Comparison of ENCODE assay signal across 2 cellular contexts in the genomic region with DNA sequence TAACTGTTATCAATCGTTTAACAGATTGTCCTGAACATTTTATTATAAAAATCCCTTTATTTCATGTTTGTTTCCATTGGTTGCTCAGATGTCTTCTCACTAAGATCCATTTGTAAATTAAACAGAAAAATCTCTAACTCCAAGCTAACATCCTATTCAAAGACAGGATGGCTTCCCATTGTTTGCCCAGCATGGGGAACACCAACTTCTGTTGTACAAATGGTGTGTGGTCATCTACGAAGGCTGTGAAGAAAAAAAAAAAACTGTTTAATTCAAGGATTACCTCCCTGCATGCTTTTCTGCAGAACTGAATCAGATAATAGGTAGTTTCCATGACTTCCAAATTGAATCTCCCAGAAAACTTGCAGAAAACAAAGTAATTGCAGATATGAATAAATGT.
TF ChIP-seq lines count a peak whose summit lies in the region.

No MANE protein-coding gene starts in this region.

TF ChIP-seq in GM23338, 12 proteins besides CTCF, POLR2A, EP300 and RAD21 (continued from another document):
- TF ChIP-seq, protein P1, sequence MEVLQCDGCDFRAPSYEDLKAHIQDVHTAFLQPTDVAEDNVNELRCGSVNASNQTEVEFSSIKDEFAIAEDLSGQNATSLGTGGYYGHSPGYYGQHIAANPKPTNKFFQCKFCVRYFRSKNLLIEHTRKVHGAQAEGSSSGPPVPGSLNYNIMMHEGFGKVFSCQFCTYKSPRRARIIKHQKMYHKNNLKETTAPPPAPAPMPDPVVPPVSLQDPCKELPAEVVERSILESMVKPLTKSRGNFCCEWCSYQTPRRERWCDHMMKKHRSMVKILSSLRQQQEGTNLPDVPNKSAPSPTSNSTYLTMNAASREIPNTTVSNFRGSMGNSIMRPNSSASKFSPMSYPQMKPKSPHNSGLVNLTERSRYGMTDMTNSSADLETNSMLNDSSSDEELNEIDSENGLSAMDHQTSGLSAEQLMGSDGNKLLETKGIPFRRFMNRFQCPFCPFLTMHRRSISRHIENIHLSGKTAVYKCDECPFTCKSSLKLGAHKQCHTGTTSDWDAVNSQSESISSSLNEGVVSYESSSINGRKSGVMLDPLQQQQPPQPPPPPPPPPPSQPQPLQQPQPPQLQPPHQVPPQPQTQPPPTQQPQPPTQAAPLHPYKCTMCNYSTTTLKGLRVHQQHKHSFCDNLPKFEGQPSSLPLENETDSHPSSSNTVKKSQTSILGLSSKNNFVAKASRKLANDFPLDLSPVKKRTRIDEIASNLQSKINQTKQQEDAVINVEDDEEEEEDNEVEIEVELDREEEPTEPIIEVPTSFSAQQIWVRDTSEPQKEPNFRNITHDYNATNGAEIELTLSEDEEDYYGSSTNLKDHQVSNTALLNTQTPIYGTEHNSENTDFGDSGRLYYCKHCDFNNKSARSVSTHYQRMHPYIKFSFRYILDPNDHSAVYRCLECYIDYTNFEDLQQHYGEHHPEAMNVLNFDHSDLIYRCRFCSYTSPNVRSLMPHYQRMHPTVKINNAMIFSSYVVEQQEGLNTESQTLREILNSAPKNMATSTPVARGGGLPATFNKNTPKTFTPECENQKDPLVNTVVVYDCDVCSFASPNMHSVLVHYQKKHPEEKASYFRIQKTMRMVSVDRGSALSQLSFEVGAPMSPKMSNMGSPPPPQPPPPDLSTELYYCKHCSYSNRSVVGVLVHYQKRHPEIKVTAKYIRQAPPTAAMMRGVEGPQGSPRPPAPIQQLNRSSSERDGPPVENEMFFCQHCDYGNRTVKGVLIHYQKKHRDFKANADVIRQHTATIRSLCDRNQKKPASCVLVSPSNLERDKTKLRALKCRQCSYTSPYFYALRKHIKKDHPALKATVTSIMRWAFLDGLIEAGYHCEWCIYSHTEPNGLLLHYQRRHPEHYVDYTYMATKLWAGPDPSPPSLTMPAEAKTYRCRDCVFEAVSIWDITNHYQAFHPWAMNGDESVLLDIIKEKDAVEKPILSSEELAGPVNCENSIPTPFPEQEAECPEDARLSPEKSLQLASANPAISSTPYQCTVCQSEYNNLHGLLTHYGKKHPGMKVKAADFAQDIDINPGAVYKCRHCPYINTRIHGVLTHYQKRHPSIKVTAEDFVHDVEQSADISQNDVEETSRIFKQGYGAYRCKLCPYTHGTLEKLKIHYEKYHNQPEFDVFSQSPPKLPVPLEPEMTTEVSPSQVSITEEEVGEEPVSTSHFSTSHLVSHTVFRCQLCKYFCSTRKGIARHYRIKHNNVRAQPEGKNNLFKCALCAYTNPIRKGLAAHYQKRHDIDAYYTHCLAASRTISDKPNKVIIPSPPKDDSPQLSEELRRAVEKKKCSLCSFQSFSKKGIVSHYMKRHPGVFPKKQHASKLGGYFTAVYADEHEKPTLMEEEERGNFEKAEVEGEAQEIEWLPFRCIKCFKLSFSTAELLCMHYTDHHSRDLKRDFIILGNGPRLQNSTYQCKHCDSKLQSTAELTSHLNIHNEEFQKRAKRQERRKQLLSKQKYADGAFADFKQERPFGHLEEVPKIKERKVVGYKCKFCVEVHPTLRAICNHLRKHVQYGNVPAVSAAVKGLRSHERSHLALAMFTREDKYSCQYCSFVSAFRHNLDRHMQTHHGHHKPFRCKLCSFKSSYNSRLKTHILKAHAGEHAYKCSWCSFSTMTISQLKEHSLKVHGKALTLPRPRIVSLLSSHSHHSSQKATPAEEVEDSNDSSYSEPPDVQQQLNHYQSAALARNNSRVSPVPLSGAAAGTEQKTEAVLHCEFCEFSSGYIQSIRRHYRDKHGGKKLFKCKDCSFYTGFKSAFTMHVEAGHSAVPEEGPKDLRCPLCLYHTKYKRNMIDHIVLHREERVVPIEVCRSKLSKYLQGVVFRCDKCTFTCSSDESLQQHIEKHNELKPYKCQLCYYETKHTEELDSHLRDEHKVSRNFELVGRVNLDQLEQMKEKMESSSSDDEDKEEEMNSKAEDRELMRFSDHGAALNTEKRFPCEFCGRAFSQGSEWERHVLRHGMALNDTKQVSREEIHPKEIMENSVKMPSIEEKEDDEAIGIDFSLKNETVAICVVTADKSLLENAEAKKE (CRISPR knock-in tag; IDR thresholded peaks at IDR 0.05), result no peak
- TF ChIP-seq, protein P2, sequence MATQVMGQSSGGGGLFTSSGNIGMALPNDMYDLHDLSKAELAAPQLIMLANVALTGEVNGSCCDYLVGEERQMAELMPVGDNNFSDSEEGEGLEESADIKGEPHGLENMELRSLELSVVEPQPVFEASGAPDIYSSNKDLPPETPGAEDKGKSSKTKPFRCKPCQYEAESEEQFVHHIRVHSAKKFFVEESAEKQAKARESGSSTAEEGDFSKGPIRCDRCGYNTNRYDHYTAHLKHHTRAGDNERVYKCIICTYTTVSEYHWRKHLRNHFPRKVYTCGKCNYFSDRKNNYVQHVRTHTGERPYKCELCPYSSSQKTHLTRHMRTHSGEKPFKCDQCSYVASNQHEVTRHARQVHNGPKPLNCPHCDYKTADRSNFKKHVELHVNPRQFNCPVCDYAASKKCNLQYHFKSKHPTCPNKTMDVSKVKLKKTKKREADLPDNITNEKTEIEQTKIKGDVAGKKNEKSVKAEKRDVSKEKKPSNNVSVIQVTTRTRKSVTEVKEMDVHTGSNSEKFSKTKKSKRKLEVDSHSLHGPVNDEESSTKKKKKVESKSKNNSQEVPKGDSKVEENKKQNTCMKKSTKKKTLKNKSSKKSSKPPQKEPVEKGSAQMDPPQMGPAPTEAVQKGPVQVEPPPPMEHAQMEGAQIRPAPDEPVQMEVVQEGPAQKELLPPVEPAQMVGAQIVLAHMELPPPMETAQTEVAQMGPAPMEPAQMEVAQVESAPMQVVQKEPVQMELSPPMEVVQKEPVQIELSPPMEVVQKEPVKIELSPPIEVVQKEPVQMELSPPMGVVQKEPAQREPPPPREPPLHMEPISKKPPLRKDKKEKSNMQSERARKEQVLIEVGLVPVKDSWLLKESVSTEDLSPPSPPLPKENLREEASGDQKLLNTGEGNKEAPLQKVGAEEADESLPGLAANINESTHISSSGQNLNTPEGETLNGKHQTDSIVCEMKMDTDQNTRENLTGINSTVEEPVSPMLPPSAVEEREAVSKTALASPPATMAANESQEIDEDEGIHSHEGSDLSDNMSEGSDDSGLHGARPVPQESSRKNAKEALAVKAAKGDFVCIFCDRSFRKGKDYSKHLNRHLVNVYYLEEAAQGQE (IDR thresholded peaks at IDR 0.05; ENCODE audit: unreplicated experiment), result no peak
- TF ChIP-seq, protein P3, sequence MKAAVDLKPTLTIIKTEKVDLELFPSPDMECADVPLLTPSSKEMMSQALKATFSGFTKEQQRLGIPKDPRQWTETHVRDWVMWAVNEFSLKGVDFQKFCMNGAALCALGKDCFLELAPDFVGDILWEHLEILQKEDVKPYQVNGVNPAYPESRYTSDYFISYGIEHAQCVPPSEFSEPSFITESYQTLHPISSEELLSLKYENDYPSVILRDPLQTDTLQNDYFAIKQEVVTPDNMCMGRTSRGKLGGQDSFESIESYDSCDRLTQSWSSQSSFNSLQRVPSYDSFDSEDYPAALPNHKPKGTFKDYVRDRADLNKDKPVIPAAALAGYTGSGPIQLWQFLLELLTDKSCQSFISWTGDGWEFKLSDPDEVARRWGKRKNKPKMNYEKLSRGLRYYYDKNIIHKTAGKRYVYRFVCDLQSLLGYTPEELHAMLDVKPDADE (IDR thresholded peaks at IDR 0.05), result no peak
- TF ChIP-seq CREB1 (CRISPR knock-in tag; IDR thresholded peaks at IDR 0.05; ENCODE audit: low read depth) (no peak), POLR2AphosphoS5 (IDR thresholded peaks at IDR 0.05; ENCODE audit: low read depth) (no peak), EZH2 (IDR thresholded peaks at IDR 0.05; ENCODE audit: low read depth, unreplicated experiment) (no peak), NANOG (IDR thresholded peaks at IDR 0.05; ENCODE audit: borderline replicate concordance) (no peak), STAT1 (IDR thresholded peaks at IDR 0.05; ENCODE audit: unreplicated experiment) (no peak), ZNF114 (CRISPR knock-in tag; IDR thresholded peaks at IDR 0.05) (no peak), ZNF331 (CRISPR knock-in tag; IDR thresholded peaks at IDR 0.05; ENCODE audit: low read depth) (no peak)
TF ChIP-seq in GM23338: peak in this region for 0.

TF ChIP-seq in WTC11, 78 proteins besides CTCF, POLR2A, EP300 and RAD21 (continued from another document):
- TF ChIP-seq ETV6 (CRISPR knock-in tag; IDR thresholded peaks at IDR 0.05) (no peak), NR3C1 (CRISPR knock-in tag; conservative IDR thresholded peaks at IDR 0.05; ENCODE audit: low read depth) (no peak), OVOL2 (CRISPR knock-in tag; IDR thresholded peaks at IDR 0.05; ENCODE audit: borderline replicate concordance) (no peak), ZNF121 (CRISPR knock-in tag; IDR thresholded peaks at IDR 0.05) (no peak), RORB (CRISPR knock-in tag; IDR thresholded peaks at IDR 0.05) (no peak)
- TF ChIP-seq, protein P4, sequence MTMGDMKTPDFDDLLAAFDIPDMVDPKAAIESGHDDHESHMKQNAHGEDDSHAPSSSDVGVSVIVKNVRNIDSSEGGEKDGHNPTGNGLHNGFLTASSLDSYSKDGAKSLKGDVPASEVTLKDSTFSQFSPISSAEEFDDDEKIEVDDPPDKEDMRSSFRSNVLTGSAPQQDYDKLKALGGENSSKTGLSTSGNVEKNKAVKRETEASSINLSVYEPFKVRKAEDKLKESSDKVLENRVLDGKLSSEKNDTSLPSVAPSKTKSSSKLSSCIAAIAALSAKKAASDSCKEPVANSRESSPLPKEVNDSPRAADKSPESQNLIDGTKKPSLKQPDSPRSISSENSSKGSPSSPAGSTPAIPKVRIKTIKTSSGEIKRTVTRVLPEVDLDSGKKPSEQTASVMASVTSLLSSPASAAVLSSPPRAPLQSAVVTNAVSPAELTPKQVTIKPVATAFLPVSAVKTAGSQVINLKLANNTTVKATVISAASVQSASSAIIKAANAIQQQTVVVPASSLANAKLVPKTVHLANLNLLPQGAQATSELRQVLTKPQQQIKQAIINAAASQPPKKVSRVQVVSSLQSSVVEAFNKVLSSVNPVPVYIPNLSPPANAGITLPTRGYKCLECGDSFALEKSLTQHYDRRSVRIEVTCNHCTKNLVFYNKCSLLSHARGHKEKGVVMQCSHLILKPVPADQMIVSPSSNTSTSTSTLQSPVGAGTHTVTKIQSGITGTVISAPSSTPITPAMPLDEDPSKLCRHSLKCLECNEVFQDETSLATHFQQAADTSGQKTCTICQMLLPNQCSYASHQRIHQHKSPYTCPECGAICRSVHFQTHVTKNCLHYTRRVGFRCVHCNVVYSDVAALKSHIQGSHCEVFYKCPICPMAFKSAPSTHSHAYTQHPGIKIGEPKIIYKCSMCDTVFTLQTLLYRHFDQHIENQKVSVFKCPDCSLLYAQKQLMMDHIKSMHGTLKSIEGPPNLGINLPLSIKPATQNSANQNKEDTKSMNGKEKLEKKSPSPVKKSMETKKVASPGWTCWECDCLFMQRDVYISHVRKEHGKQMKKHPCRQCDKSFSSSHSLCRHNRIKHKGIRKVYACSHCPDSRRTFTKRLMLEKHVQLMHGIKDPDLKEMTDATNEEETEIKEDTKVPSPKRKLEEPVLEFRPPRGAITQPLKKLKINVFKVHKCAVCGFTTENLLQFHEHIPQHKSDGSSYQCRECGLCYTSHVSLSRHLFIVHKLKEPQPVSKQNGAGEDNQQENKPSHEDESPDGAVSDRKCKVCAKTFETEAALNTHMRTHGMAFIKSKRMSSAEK (CRISPR knock-in tag; IDR thresholded peaks at IDR 0.05; ENCODE audit: borderline replicate concordance), result no peak
- TF ChIP-seq, protein P5, sequence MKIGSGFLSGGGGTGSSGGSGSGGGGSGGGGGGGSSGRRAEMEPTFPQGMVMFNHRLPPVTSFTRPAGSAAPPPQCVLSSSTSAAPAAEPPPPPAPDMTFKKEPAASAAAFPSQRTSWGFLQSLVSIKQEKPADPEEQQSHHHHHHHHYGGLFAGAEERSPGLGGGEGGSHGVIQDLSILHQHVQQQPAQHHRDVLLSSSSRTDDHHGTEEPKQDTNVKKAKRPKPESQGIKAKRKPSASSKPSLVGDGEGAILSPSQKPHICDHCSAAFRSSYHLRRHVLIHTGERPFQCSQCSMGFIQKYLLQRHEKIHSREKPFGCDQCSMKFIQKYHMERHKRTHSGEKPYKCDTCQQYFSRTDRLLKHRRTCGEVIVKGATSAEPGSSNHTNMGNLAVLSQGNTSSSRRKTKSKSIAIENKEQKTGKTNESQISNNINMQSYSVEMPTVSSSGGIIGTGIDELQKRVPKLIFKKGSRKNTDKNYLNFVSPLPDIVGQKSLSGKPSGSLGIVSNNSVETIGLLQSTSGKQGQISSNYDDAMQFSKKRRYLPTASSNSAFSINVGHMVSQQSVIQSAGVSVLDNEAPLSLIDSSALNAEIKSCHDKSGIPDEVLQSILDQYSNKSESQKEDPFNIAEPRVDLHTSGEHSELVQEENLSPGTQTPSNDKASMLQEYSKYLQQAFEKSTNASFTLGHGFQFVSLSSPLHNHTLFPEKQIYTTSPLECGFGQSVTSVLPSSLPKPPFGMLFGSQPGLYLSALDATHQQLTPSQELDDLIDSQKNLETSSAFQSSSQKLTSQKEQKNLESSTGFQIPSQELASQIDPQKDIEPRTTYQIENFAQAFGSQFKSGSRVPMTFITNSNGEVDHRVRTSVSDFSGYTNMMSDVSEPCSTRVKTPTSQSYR (CRISPR knock-in tag; IDR thresholded peaks at IDR 0.05), result no peak
- TF ChIP-seq, protein P6, sequence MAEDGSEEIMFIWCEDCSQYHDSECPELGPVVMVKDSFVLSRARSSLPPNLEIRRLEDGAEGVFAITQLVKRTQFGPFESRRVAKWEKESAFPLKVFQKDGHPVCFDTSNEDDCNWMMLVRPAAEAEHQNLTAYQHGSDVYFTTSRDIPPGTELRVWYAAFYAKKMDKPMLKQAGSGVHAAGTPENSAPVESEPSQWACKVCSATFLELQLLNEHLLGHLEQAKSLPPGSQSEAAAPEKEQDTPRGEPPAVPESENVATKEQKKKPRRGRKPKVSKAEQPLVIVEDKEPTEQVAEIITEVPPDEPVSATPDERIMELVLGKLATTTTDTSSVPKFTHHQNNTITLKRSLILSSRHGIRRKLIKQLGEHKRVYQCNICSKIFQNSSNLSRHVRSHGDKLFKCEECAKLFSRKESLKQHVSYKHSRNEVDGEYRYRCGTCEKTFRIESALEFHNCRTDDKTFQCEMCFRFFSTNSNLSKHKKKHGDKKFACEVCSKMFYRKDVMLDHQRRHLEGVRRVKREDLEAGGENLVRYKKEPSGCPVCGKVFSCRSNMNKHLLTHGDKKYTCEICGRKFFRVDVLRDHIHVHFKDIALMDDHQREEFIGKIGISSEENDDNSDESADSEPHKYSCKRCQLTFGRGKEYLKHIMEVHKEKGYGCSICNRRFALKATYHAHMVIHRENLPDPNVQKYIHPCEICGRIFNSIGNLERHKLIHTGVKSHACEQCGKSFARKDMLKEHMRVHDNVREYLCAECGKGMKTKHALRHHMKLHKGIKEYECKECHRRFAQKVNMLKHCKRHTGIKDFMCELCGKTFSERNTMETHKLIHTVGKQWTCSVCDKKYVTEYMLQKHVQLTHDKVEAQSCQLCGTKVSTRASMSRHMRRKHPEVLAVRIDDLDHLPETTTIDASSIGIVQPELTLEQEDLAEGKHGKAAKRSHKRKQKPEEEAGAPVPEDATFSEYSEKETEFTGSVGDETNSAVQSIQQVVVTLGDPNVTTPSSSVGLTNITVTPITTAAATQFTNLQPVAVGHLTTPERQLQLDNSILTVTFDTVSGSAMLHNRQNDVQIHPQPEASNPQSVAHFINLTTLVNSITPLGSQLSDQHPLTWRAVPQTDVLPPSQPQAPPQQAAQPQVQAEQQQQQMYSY (CRISPR knock-in tag; IDR thresholded peaks at IDR 0.05), result no peak
